Comparison of ENCODE assay signal across 15 cellular contexts in the genomic region with DNA sequence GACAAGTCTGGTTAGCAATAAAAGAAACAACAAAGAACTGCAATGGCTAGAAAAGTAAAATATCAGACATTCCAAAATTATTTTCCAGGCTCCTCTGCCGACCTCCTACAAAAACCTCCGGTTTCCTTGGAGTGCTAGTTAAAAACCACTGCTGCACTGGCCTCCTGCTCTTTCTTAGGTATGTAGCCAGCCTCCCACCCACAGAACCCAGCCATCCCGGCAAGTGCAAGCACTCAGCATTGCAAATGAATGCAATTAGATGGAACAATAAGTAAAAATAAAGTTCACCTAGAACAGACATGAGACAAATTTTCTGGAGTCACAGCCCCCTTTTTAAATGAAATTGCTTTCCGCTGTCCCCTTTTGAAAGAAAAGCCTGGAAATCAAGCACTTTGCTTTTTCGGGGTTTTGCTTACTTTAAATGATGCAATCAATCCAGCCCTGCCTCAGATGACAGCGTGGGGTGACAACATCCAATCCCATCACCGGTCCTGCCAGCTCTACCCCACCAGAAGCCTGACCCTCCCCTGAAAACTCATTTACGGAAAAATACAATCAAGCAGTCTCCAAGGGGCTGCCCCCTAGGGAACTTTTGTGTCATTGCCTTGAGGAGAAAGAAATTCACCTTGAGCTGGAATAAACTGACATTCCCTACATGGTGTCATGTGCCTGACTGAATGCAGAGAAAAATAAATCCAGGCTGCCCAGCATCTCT.
DNase-seq lines count a peak whose midpoint lies in the region; ATAC-seq, FAIRE-seq and TF ChIP-seq lines count a peak whose summit lies in the region.
"Had no signal": no experiment of that assay in that cellular context is flagged by ENCODE, and none has a peak within 500 bp of the region (broad histone marks: within the 10 kb centered on the region; RNA-seq: fewer than 3 reads in every experiment).

No MANE protein-coding gene starts in this region.

- in situ Hi-C loops in brain microvascular endothelial cell (cut with HindIII; ENCODE audit: low pct_ligation_motif_present, low sequenced_read_pairs), result no loop called here

- TF ChIP-seq POLR2A in GM12892 (IDR thresholded peaks at IDR 0.05; ENCODE audit: low read depth, low read length), result no peak

- H3K4me3 ChIP-seq in A673 (ENCODE audit: low read depth, low read length, poor library complexity, severe bottlenecking) (no peak overlapping the region), brain microvascular endothelial cell (ENCODE audit: low read depth, low read length) (no peak overlapping the region)
- H3K4me3 ChIP-seq: pancreas, SJSA1, upper lobe of left lung had no signal

- H3K27ac ChIP-seq in A673 (ENCODE audit: low read depth, low read length, poor library complexity, severe bottlenecking), result no peak overlapping the region
- no peak overlapping the region for H3K27ac ChIP-seq in brain microvascular endothelial cell
- H3K27ac ChIP-seq: pancreas, SJSA1, upper lobe of left lung had no signal

- H3K4me1 ChIP-seq in A673 (ENCODE audit: insufficient read depth, low read length, poor library complexity, severe bottlenecking), result no peaks in the 10 kb centered on the region
- H3K4me1 ChIP-seq: pancreas, SJSA1, upper lobe of left lung had no signal

- CTCF ChIA-PET in A673 (lab: Charles Lee), result no interaction called here

- H3K36me3 ChIP-seq in A673 (ENCODE audit: insufficient read depth, low read length, poor library complexity, severe bottlenecking) (no peaks in the 10 kb centered on the region), brain microvascular endothelial cell (replicated peaks) (no peaks in the 10 kb centered on the region)
- H3K36me3 ChIP-seq: pancreas, SJSA1, upper lobe of left lung had no signal

- BruUV-seq in A673 (replicated peaks; lab: Mats Ljungman, UMichigan), result no TSS peak

- no peak for FAIRE-seq in GM12892 (lab: Jason Lieb, UNC)
- FAIRE-seq: pancreas had no signal

- TF ChIP-seq CTCF in A673 (conservative IDR thresholded peaks at IDR 0.05; ENCODE audit: low read depth, low read length) (peak; percentile 43; the same call in 1 of the 2 replicates), brain microvascular endothelial cell (IDR thresholded peaks at IDR 0.05; ENCODE audit: low read depth, low read length, missing control alignments) (peak; percentile 46)

- POLR2A ChIA-PET in A673 (lab: Charles Lee; ENCODE audit: low non-redundant PET), result no interaction called here

- H3K9me3 ChIP-seq in A673 (ENCODE audit: low read depth, low read length, poor library complexity, severe bottlenecking), result no peaks in the 10 kb centered on the region
- H3K9me3 ChIP-seq: pancreas, SJSA1, upper lobe of left lung had no signal

- DNase-seq in A673 (ENCODE audit: low spot score) (peak; percentile 34), HT1080 (ENCODE audit: low read depth) (peak; percentile 3), brain microvascular endothelial cell (no peak), left kidney (ENCODE audit: low read depth, low spot score) (peak; percentile 62), GM12892 (ENCODE audit: insufficient read length) (no peak), OCI-M2 (lab: John Stamatoyannopoulos, UW; ENCODE audit: unreplicated experiment) (no peak), NCI-H2196 treated with DMSO at 0.1 percent for 48 hours (lab: John Stamatoyannopoulos, UW; ENCODE audit: unreplicated experiment) (no peak)
- DNase-seq: activated naive CD8-positive, alpha-beta T cell treated with anti-CD3 and anti-CD28 coated beads, Interleukin-2, amount 10 ng/mL, durations not matched to agents 7 days and 5 days; DND-41; NCI-H1048; NCI-H510A treated with DMSO at 0.1 percent for 48 hours; pancreas; upper lobe of left lung had no signal

- H3K27me3 ChIP-seq in A673 (replicated peaks; ENCODE audit: insufficient read depth, low read depth, low read length, poor library complexity) (no peaks in the 10 kb centered on the region), brain microvascular endothelial cell (replicated peaks) (no peaks in the 10 kb centered on the region)
- H3K27me3 ChIP-seq: pancreas, SJSA1, upper lobe of left lung had no signal

- intact Hi-C loops in A673 (cut with micrococcal nuclease; ENCODE audit: unreplicated experiment), result no loop called here

- no peak for ATAC-seq in HG03045 (IDR thresholded peaks at IDR 0.05; ENCODE audit: unreplicated experiment)
- ATAC-seq: pancreas had no signal

Comparison
In these comparisons a context has a peak if more than half of its experiments do, and no peak if none do; other contexts are left out.
1. DNase-seq: peak in A673 (single experiment), HT1080 (single experiment) and left kidney (single experiment); none in brain microvascular endothelial cell (single experiment), GM12892 (single experiment), OCI-M2 (single experiment) and NCI-H2196 treated with DMSO at 0.1 percent for 48 hours (single experiment).